8 cellular contexts compared by ENCODE assay signal in genomic region chr10:123136806-123137642, GRCh38. TPM values are rescaled to one million over a fixed set of nuclear protein-coding genes. Genes with fewer than 3 reads are reported as not detected.
DNase-seq lines count a peak whose midpoint lies in the region; ATAC-seq and TF ChIP-seq lines count a peak whose summit lies in the region.
"Had no signal": no experiment of that assay in that cellular context is flagged by ENCODE, and none has a peak within 500 bp of the region (broad histone marks: within the 10 kb centered on the region; RNA-seq: fewer than 3 reads in every experiment).

No MANE protein-coding gene starts in this region.

- no peaks in the 10 kb centered on the region for H3K9me3 ChIP-seq in NT2/D1 (ENCODE audit: insufficient read depth, low read length)
- no peaks in the 10 kb centered on the region for H3K9me3 ChIP-seq in effector memory CD4-positive, alpha-beta T cell (ENCODE audit: control insufficient read depth, low read length)
- no peaks in the 10 kb centered on the region for H3K9me3 ChIP-seq in psoas muscle

- H3K27ac ChIP-seq in effector memory CD4-positive, alpha-beta T cell (ENCODE audit: insufficient read depth, low read length, poor library complexity, severe bottlenecking), result no peak overlapping the region
- H3K27ac ChIP-seq in psoas muscle, result no peak overlapping the region

- H3K4me3 ChIP-seq in GM12865 (ENCODE audit: low read depth, low read length), result peak overlapping the region; percentile 73
- peak overlapping the region; percentile 28 for H3K4me3 ChIP-seq in NT2/D1 (ENCODE audit: insufficient read length, low read depth)
- peak overlapping the region; percentile 51 for H3K4me3 ChIP-seq in effector memory CD4-positive, alpha-beta T cell (ENCODE audit: insufficient read depth, low read depth, low read length, poor library complexity, severe bottlenecking)
- peak overlapping the region; percentile 60 for H3K4me3 ChIP-seq in psoas muscle

- DNase-seq in GM12865 (ENCODE audit: low read depth), result peak; percentile 74
- DNase-seq in NT2/D1 (ENCODE audit: low read depth, low spot score), result no peak
- DNase-seq in effector memory CD4-positive, alpha-beta T cell, result no peak
- no peak for DNase-seq in psoas muscle
- no peak for DNase-seq in CD1c-positive myeloid dendritic cell (ENCODE audit: extremely low spot score)

- peak in 2 of 4 donors; percentile 17 to 20 for ATAC-seq in psoas muscle
- no peak for ATAC-seq in HG02763 (IDR thresholded peaks at IDR 0.05; ENCODE audit: unreplicated experiment)
- ATAC-seq in GM21423 (IDR thresholded peaks at IDR 0.05; ENCODE audit: unreplicated experiment), result no peak
- ATAC-seq: HCT116 had no signal

- peaks cover 98% of the 10 kb centered on the region for H3K27me3 ChIP-seq in NT2/D1 (ENCODE audit: insufficient read depth, insufficient read length)
- H3K27me3 ChIP-seq in effector memory CD4-positive, alpha-beta T cell (replicated peaks; ENCODE audit: control insufficient read depth, insufficient read depth, low read length, poor library complexity, severe bottlenecking), result peaks cover 94% of the 10 kb centered on the region
- peaks cover 0 to 100% (median 66%) of the 10 kb centered on the region in 3 donors for H3K27me3 ChIP-seq in psoas muscle (ENCODE audit: insufficient read depth in 3 of 3, low read length in 2 of 3)

- H3K36me3 ChIP-seq in NT2/D1 (ENCODE audit: insufficient read depth, insufficient read length, low read length) (no peaks in the 10 kb centered on the region), psoas muscle (ENCODE audit: insufficient read depth in 1 of 2, low read depth in 1 of 2) (no peaks in the 10 kb centered on the region)
- no peaks in the 10 kb centered on the region for H3K36me3 ChIP-seq in effector memory CD4-positive, alpha-beta T cell (ENCODE audit: control insufficient read depth, insufficient read depth, low read length)

- peak overlapping the region; percentile 32 for H3K9ac ChIP-seq in NT2/D1 (ENCODE audit: insufficient read length, low read depth)

- intact Hi-C loops in psoas muscle (cut with DNase I), result loop anchor here in 1 of 2 donors (10.0 kb wide), 1 partner anchor 828 kb away; no protein-coding TSS in a partner anchor

- TF ChIP-seq CTCF in GM12865 (IDR thresholded peaks at IDR 0.05; ENCODE audit: insufficient read depth, low read depth, low read length, missing control alignments), result no peak
- no peak for TF ChIP-seq CTCF in psoas muscle (IDR thresholded peaks at IDR 0.05)

- H3K4me1 ChIP-seq in NT2/D1 (ENCODE audit: insufficient read depth, insufficient read length) (no peaks in the 10 kb centered on the region), psoas muscle (peaks cover 29% of the 10 kb centered on the region)
- H3K4me1 ChIP-seq in effector memory CD4-positive, alpha-beta T cell (ENCODE audit: control insufficient read depth, insufficient read depth, low read length, poor library complexity, severe bottlenecking), result peaks cover 63% of the 10 kb centered on the region

- 1% methylated on average over 79 to 83 of the region's 83 CpGs for WGBS in psoas muscle, 3 donors

RNA-seq across cellular contexts. Expression of gene HMX3, which starts 1.3 kb away (rescaled TPM):
- total RNA-seq in psoas muscle, result not detected
- not detected for polyA plus RNA-seq in psoas muscle

RNA-seq across cellular contexts. Expression of gene HMX2, which starts 10.9 kb away (rescaled TPM):
- total RNA-seq in psoas muscle, result not detected
- polyA plus RNA-seq in psoas muscle, result not detected

RNA-seq across cellular contexts. Expression of gene BUB3, which starts 17.2 kb away (rescaled TPM):
- 10 to 100 TPM; 28.6 to 35.3 (median 31.2) TPM for total RNA-seq in psoas muscle
- polyA plus RNA-seq in psoas muscle, result 10 to 100 TPM; 32.9 to 67.3 (median 49.1) TPM
